ENCODE assay signal across 8 cellular contexts in genomic region chr9:109014267-109015025, GRCh38. TPM values are rescaled to one million over a fixed set of nuclear protein-coding genes. Genes with fewer than 3 reads are reported as not detected.
DNase-seq lines count a peak whose midpoint lies in the region; ATAC-seq, FAIRE-seq and TF ChIP-seq lines count a peak whose summit lies in the region.

No MANE protein-coding gene starts in this region.

- intact Hi-C loops in pancreas (cut with DNase I) = no loop called here

- H3K27ac ChIP-seq in pancreas = peak overlapping the region in 3 of 4 donors; percentile 91 to 94 (median 92)

- POLR2A ChIA-PET in GM10248 (lab: Yijun Ruan, JAX) = interaction anchor here (0.7 kb wide), 1 partner anchor 105 kb away, joined by 3 read pairs; no protein-coding TSS in a partner anchor

- no peak for FAIRE-seq in pancreas (lab: Jason Lieb, UNC)

- H3K4me1 ChIP-seq in pancreas = peaks cover 10 to 22% (median 15%) of the 10 kb centered on the region in 3 donors

- no peaks in the 10 kb centered on the region for H3K27me3 ChIP-seq in pancreas

- H3K36me3 ChIP-seq in pancreas = no peaks in the 10 kb centered on the region

- DNase-seq in Daoy (ENCODE audit: low read depth) (peak; percentile 16), fibroblast of pulmonary artery (ENCODE audit: low read depth) (peak; percentile 85), pancreas (peak in 2 of 6 donors; percentile 26 to 28), SIG-M5 treated with dmso at 0.1 percent for 504 hours (lab: John Stamatoyannopoulos, UW; ENCODE audit: unreplicated experiment) (no peak), GM10248 (ENCODE audit: extremely low spot score) (no peak), midbrain (lab: John Stamatoyannopoulos, UW) (no peak)

- no peaks in the 10 kb centered on the region for H3K9me3 ChIP-seq in pancreas

- TF ChIP-seq CTCF in WI38 (IDR thresholded peaks at IDR 0.05; ENCODE audit: low read depth, low read length) (no peak), fibroblast of pulmonary artery (IDR thresholded peaks at IDR 0.05; ENCODE audit: low read length, missing control alignments) (no peak), pancreas (IDR thresholded peaks at IDR 0.05) (no peak), GM10248 (IDR thresholded peaks at IDR 0.05; ENCODE audit: control extremely low read depth, extremely low read depth, low read depth, missing control alignments) (no peak)

- H3K4me3 ChIP-seq in WI38 (ENCODE audit: low read depth, low read length) = peak overlapping the region; percentile 61
- no peak overlapping the region for H3K4me3 ChIP-seq in fibroblast of pulmonary artery (replicated peaks; ENCODE audit: low read depth, low read length)
- H3K4me3 ChIP-seq in pancreas = peak overlapping the region in 1 of 4 donors; percentile 94

- ATAC-seq in pancreas (no peak), GM21526 (IDR thresholded peaks at IDR 0.05; ENCODE audit: low FRiP score, unreplicated experiment) (no peak)

- CTCF ChIA-PET in GM10248 (lab: Yijun Ruan, JAX) = interaction anchor here (1.1 kb wide), 3 partner anchors 13 to 44 kb away, joined by 3 to 4 read pairs (median 3); no protein-coding TSS in a partner anchor

- 71 to 72% methylated on average over 11 of the region's 11 CpGs for WGBS in pancreas, 2 donors

RNA-seq across cellular contexts. Expression of gene CTNNAL1, which starts 1.1 kb away (rescaled TPM):
- total RNA-seq in Daoy (2014; rRNA removed; shearing (Covaris generic)) = 311 and 350 TPM in 2 replicates
- total RNA-seq in pancreas = 10 to 100 TPM in 4 of 6 donors, 1 to 10 TPM in 2; 8.8 to 19.1 (median 15.3) TPM
- polyA plus RNA-seq in pancreas = 10 to 100 TPM; 15.9 to 29.7 TPM

Comparison
In these comparisons a context has a peak if more than half of its experiments do, and no peak if none do; other contexts are left out.
1. DNase-seq: peak in Daoy (single experiment) and fibroblast of pulmonary artery (single experiment); none in SIG-M5 treated with dmso at 0.1 percent for 504 hours (single experiment), GM10248 (single experiment) and midbrain (single experiment).
2. RNA of gene CTNNAL1, which starts 1.1 kb away (total RNA-seq): 311 to 350 TPM in Daoy; 8.8 to 19.1 TPM in pancreas; every median in the first group is over 10 times any median in the second.